ENCODE assay signal across 21 cellular contexts in the genomic region with DNA sequence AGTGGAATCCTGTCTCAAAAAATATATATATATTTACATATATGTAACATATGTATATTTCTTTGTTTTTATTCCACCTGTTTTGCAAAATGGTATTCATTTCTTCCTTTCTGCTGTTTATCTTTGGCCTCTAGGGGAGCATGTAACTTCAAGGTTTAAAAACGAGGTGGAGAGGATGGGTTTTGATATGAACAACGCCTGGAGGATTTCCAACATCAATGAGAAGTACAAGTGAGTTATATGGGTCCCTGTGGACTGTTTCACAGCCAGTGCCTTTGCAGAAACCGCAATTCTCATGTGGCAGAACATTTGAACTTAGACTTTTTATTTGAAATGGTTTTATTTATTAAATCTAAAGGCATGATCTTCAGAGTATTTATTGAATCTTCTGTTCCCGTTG.
DNase-seq lines count a peak whose midpoint lies in the region; ATAC-seq and TF ChIP-seq lines count a peak whose summit lies in the region.
"Had no signal": no experiment of that assay in that cellular context is flagged by ENCODE, and none has a peak within 500 bp of the region (broad histone marks: within the 10 kb centered on the region; RNA-seq: fewer than 3 reads in every experiment).

No MANE protein-coding gene starts in this region.

- H3K4me3 Mint-ChIP-seq in HFFc6 (no peak overlapping the region), brain (no peak overlapping the region)
- no peak overlapping the region for H3K4me3 Mint-ChIP-seq in activated CD8-positive, alpha-beta T cell treated with anti-CD3 and anti-CD28 coated beads, Interleukin-2, amount 10 ng/mL, durations not matched to agents 7 days and 5 days
- H3K4me3 Mint-ChIP-seq: activated naive CD8-positive, alpha-beta T cell had no signal

- H3K27ac Mint-ChIP-seq in HFFc6 = no peak overlapping the region
- H3K27ac Mint-ChIP-seq in brain = peak overlapping the region in 3 of 5 experiments; percentile 5 to 58 (median 21)
- no peak overlapping the region for H3K27ac Mint-ChIP-seq in activated CD8-positive, alpha-beta T cell treated with anti-CD3 and anti-CD28 coated beads, Interleukin-2, amount 10 ng/mL, durations not matched to agents 7 days and 5 days

- H3K36me3 Mint-ChIP-seq in HFFc6 (ENCODE audit: low read depth) = peaks cover 25% of the 10 kb centered on the region
- H3K36me3 Mint-ChIP-seq in brain = peaks cover 37% of the 10 kb centered on the region
- H3K36me3 Mint-ChIP-seq in activated CD8-positive, alpha-beta T cell treated with anti-CD3 and anti-CD28 coated beads, Interleukin-2, amount 10 ng/mL, durations not matched to agents 7 days and 5 days (ENCODE audit: low read depth) = peaks cover 5% of the 10 kb centered on the region
- H3K36me3 Mint-ChIP-seq: activated naive CD8-positive, alpha-beta T cell had no signal

- peak; percentile 79 for ATAC-seq in sciatic nerve
- ATAC-seq in activated CD8-positive, alpha-beta T cell treated with anti-CD3 and anti-CD28 coated beads, Interleukin-2, amount 10 ng/mL, durations not matched to agents 7 days and 5 days = no peak
- ATAC-seq: A549, left lobe of liver, mucosa of descending colon, right cardiac atrium had no signal

- H3K9me3 Mint-ChIP-seq in HFFc6 = no peaks in the 10 kb centered on the region
- H3K9me3 Mint-ChIP-seq in brain = no peaks in the 10 kb centered on the region
- H3K9me3 Mint-ChIP-seq in activated CD8-positive, alpha-beta T cell treated with anti-CD3 and anti-CD28 coated beads, Interleukin-2, amount 10 ng/mL, durations not matched to agents 7 days and 5 days (ENCODE audit: insufficient read depth) = no peaks in the 10 kb centered on the region

- intact Hi-C loops in sciatic nerve (cut with DNase I) = no loop called here

- CTCF ChIA-PET in activated CD8-positive, alpha-beta T cell treated with anti-CD3 and anti-CD28 coated beads, Interleukin-2, amount 10 ng/mL, durations not matched to agents 7 days and 5 days (lab: Charles Lee) = interaction anchor here (1.4 kb wide), 1 partner anchor 373 kb away, joined by 3 read pairs; no protein-coding TSS in a partner anchor

- peak; percentile 26; the same call in 1 of the 2 replicates for TF ChIP-seq CTCF in HFFc6 (IDR thresholded peaks at IDR 0.05)
- no peak for TF ChIP-seq CTCF in brain (conservative IDR thresholded peaks at IDR 0.05)

- H3K27me3 Mint-ChIP-seq in HFFc6 (ENCODE audit: insufficient read depth) = no peaks in the 10 kb centered on the region
- no peaks in the 10 kb centered on the region for H3K27me3 Mint-ChIP-seq in brain
- H3K27me3 Mint-ChIP-seq in activated CD8-positive, alpha-beta T cell treated with anti-CD3 and anti-CD28 coated beads, Interleukin-2, amount 10 ng/mL, durations not matched to agents 7 days and 5 days (ENCODE audit: low read depth) = no peaks in the 10 kb centered on the region
- H3K27me3 Mint-ChIP-seq: activated naive CD8-positive, alpha-beta T cell had no signal

- H3K4me1 Mint-ChIP-seq in HFFc6 (ENCODE audit: low read depth) = peaks cover 31% of the 10 kb centered on the region
- peaks cover 30% of the 10 kb centered on the region for H3K4me1 Mint-ChIP-seq in brain
- peaks cover 2% of the 10 kb centered on the region for H3K4me1 Mint-ChIP-seq in activated CD8-positive, alpha-beta T cell treated with anti-CD3 and anti-CD28 coated beads, Interleukin-2, amount 10 ng/mL, durations not matched to agents 7 days and 5 days (ENCODE audit: low read depth)

- DNase-seq in NCI-H748 (lab: John Stamatoyannopoulos, UW; ENCODE audit: unreplicated experiment) = peak; percentile 0
- no peak for DNase-seq in NCI-H748 treated with DMSO at 0.1 percent for 48 hours (lab: John Stamatoyannopoulos, UW)
- DNase-seq in HFFc6 = no peak
- no peak for DNase-seq in sciatic nerve (ENCODE audit: low spot score)
- DNase-seq in activated CD8-positive, alpha-beta T cell treated with anti-CD3 and anti-CD28 coated beads, Interleukin-2, amount 10 ng/mL, durations not matched to agents 7 days and 5 days = no peak
- no peak for DNase-seq in NOMO-1 (lab: John Stamatoyannopoulos, UW; ENCODE audit: unreplicated experiment in 2 of 2)
- DNase-seq in NCI-H2029 treated with DMSO at 0.1 percent for 48 hours (lab: John Stamatoyannopoulos, UW) = no peak
- DNase-seq: activated CD4-positive, alpha-beta T cell treated with anti-CD3 and anti-CD28 coated beads for 48 hours; Caco-2; mucosa of descending colon; NCI-H1105 treated with DMSO at 0.1 percent for 48 hours; NCI-H226; nucleus accumbens; right cardiac atrium; SHP77; stimulated activated CD4-positive, alpha-beta T cell treated with anti-CD3 and anti-CD28 coated beads, Interleukin-1b, Interleukin-23, amount 100 ng/mL, for 48 hours; T-helper 9 cell had no signal

- POLR2A ChIA-PET in activated CD8-positive, alpha-beta T cell treated with anti-CD3 and anti-CD28 coated beads, Interleukin-2, amount 10 ng/mL, durations not matched to agents 7 days and 5 days (lab: Charles Lee) = no interaction called here

Comparison
In these comparisons a context has a peak if more than half of its experiments do, and no peak if none do; other contexts are left out.
1. H3K27ac Mint-ChIP-seq: peak in brain (3 of 5); none in HFFc6 (single experiment) and activated CD8-positive, alpha-beta T cell treated with anti-CD3 and anti-CD28 coated beads, Interleukin-2, amount 10 ng/mL, durations not matched to agents 7 days and 5 days (single experiment).